7 cellular contexts compared by ENCODE assay signal in the genomic region with DNA sequence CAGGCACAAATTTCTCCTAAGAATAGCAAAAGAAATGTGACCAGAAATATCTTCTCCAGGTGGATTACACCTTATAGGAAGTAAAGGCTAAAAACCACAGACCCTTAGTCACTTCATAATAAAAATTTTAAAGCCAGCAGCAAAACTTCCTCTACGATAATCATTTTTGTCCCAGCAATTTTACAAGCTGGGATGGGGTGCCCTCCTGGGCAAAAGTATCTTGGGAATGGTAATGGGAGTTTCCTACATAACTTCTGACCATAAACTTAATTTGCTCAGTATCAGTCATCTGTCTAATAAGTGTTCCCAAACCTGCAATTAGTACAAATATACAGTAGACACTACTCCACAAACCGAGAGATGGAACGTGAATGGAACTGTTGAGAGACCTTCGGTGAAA. TPM values are rescaled to one million over a fixed set of nuclear protein-coding genes. Genes with fewer than 3 reads are reported as not detected.
DNase-seq lines count a peak whose midpoint lies in the region; ATAC-seq and TF ChIP-seq lines count a peak whose summit lies in the region.

No MANE protein-coding gene starts in this region.

- no peaks in the 10 kb centered on the region for H3K27me3 Mint-ChIP-seq in activated CD8-positive, alpha-beta T cell treated with anti-CD3 and anti-CD28 coated beads for 36 hours
- no peaks in the 10 kb centered on the region for H3K27me3 Mint-ChIP-seq in stimulated activated naive B cell treated with anti-CD40 and anti-IgM and Interleukin-4, amounts not matched to agents 10 μg/mL and 1 μg/mL and 100 μg/mL, for 72 hours

- H3K9ac ChIP-seq in iPS-15b (ENCODE audit: low read depth, low read length): peak overlapping the region; percentile 91

- POLR2A ChIA-PET in activated CD8-positive, alpha-beta T cell treated with anti-CD3 and anti-CD28 coated beads for 36 hours (lab: Charles Lee): interaction anchor here (0.6 to 6.4 kb wide), 10 partner anchors 12 to 227 kb away, joined by 3 to 46 read pairs (median 10); a partner anchor contains a TSS

- peaks cover 17% of the 10 kb centered on the region for H3K4me1 ChIP-seq in iPS-15b (ENCODE audit: control insufficient read depth, insufficient read depth, low read length)

- H3K27me3 ChIP-seq in iPS-15b (ENCODE audit: control insufficient read depth, insufficient read depth, low read length): no peaks in the 10 kb centered on the region

- peak overlapping the region; percentile 97 for H3K4me3 Mint-ChIP-seq in activated CD8-positive, alpha-beta T cell treated with anti-CD3 and anti-CD28 coated beads for 36 hours
- peak overlapping the region; percentile 96 to 98 for H3K4me3 Mint-ChIP-seq in stimulated activated naive B cell treated with anti-CD40 and anti-IgM and Interleukin-4, amounts not matched to agents 10 μg/mL and 1 μg/mL and 100 μg/mL, for 72 hours

- peak overlapping the region; percentile 86 for H3K4me3 ChIP-seq in HFF-Myc (replicated peaks; ENCODE audit: low read depth, low read length)
- H3K4me3 ChIP-seq in iPS-15b (ENCODE audit: low read depth, low read length): peak overlapping the region; percentile 97

- H3K27ac Mint-ChIP-seq in activated CD8-positive, alpha-beta T cell treated with anti-CD3 and anti-CD28 coated beads for 36 hours: peak overlapping the region; percentile 97
- H3K27ac Mint-ChIP-seq in stimulated activated naive B cell treated with anti-CD40 and anti-IgM and Interleukin-4, amounts not matched to agents 10 μg/mL and 1 μg/mL and 100 μg/mL, for 72 hours: peak overlapping the region; percentile 93

- no peaks in the 10 kb centered on the region for H3K36me3 ChIP-seq in iPS-15b (ENCODE audit: control insufficient read depth, insufficient read depth, low read length)

- no peak for ATAC-seq in activated CD8-positive, alpha-beta T cell treated with anti-CD3 and anti-CD28 coated beads for 36 hours
- ATAC-seq in stimulated activated naive B cell treated with anti-CD40 and anti-IgM and Interleukin-4, amounts not matched to agents 10 μg/mL and 1 μg/mL and 100 μg/mL, for 72 hours (replicated peaks): no peak
- no peak for ATAC-seq in HG03139 (IDR thresholded peaks at IDR 0.05; ENCODE audit: unreplicated experiment)

- H3K4me1 Mint-ChIP-seq in activated CD8-positive, alpha-beta T cell treated with anti-CD3 and anti-CD28 coated beads for 36 hours (ENCODE audit: low read depth): peaks cover 49% of the 10 kb centered on the region
- H3K4me1 Mint-ChIP-seq in stimulated activated naive B cell treated with anti-CD40 and anti-IgM and Interleukin-4, amounts not matched to agents 10 μg/mL and 1 μg/mL and 100 μg/mL, for 72 hours: peaks cover 26 to 46% of the 10 kb centered on the region in 2 donors

- no peaks in the 10 kb centered on the region for H3K9me3 ChIP-seq in iPS-15b (ENCODE audit: control insufficient read depth, insufficient read depth, low read length)

- peaks cover 53% of the 10 kb centered on the region for H3K36me3 Mint-ChIP-seq in activated CD8-positive, alpha-beta T cell treated with anti-CD3 and anti-CD28 coated beads for 36 hours (ENCODE audit: low read depth)
- peaks cover 34 to 52% of the 10 kb centered on the region in 2 donors for H3K36me3 Mint-ChIP-seq in stimulated activated naive B cell treated with anti-CD40 and anti-IgM and Interleukin-4, amounts not matched to agents 10 μg/mL and 1 μg/mL and 100 μg/mL, for 72 hours

- intact Hi-C loops in activated CD8-positive, alpha-beta T cell treated with anti-CD3 and anti-CD28 coated beads for 36 hours (cut with micrococcal nuclease): loop anchor here (2.0 to 5.0 kb wide), 2 partner anchors 46 to 222 kb away; a partner anchor contains a TSS

- TF ChIP-seq CTCF in HFF-Myc (IDR thresholded peaks at IDR 0.05; ENCODE audit: low read depth, low read length, missing control alignments): no peak
- no peak for TF ChIP-seq CTCF in activated CD8-positive, alpha-beta T cell treated with anti-CD3 and anti-CD28 coated beads for 36 hours (IDR thresholded peaks at IDR 0.05)

- H3K9me3 Mint-ChIP-seq in activated CD8-positive, alpha-beta T cell treated with anti-CD3 and anti-CD28 coated beads for 36 hours: no peaks in the 10 kb centered on the region
- no peaks in the 10 kb centered on the region for H3K9me3 Mint-ChIP-seq in stimulated activated naive B cell treated with anti-CD40 and anti-IgM and Interleukin-4, amounts not matched to agents 10 μg/mL and 1 μg/mL and 100 μg/mL, for 72 hours

- CTCF ChIA-PET in activated CD8-positive, alpha-beta T cell treated with anti-CD3 and anti-CD28 coated beads for 36 hours (lab: Charles Lee): interaction anchor here (0.7 to 5.6 kb wide), 6 partner anchors 46 to 221 kb away, joined by 3 to 66 read pairs (median 7); a partner anchor contains a TSS

- DNase-seq in HFF-Myc (ENCODE audit: extremely low read depth, low read depth) (no peak), NCI-H82 treated with DMSO at 0.1 percent for 48 hours (lab: John Stamatoyannopoulos, UW; ENCODE audit: unreplicated experiment) (no peak), SKM-1 (lab: John Stamatoyannopoulos, UW; ENCODE audit: unreplicated experiment) (no peak)
- DNase-seq in activated CD8-positive, alpha-beta T cell treated with anti-CD3 and anti-CD28 coated beads for 36 hours: no peak
- DNase-seq in stimulated activated naive B cell treated with anti-CD40 and anti-IgM and Interleukin-4, amounts not matched to agents 10 μg/mL and 1 μg/mL and 100 μg/mL, for 72 hours: no peak

RNA-seq across cellular contexts. Expression of a gene that starts 3.0 kb away (rescaled TPM):
- 10 to 100 TPM; 45.7 to 52.6 TPM for total RNA-seq in activated CD8-positive, alpha-beta T cell treated with anti-CD3 and anti-CD28 coated beads for 36 hours

RNA-seq across cellular contexts. Expression of a gene that starts 45.5 kb away (rescaled TPM):
- total RNA-seq in activated CD8-positive, alpha-beta T cell treated with anti-CD3 and anti-CD28 coated beads for 36 hours: 10 to 100 TPM; 37.3 to 38.2 TPM

RNA-seq across cellular contexts. Expression of a gene that starts 50.8 kb away (rescaled TPM):
- total RNA-seq in activated CD8-positive, alpha-beta T cell treated with anti-CD3 and anti-CD28 coated beads for 36 hours: 10 to 100 TPM; 59.7 to 60.1 TPM

RNA-seq across cellular contexts. Expression of a gene that starts 57.5 kb away (rescaled TPM):
- total RNA-seq in activated CD8-positive, alpha-beta T cell treated with anti-CD3 and anti-CD28 coated beads for 36 hours: not detected
